27 cellular contexts compared by ENCODE assay signal in genomic region chr10:102554531-102554930, GRCh38.
"Had no signal": no experiment of that assay in that cellular context is flagged by ENCODE, and none has a peak within 500 bp of the region (broad histone marks: within the 10 kb centered on the region; RNA-seq: fewer than 3 reads in every experiment).

No MANE protein-coding gene starts in this region.

- H3K4me3 ChIP-seq: lower lobe of right lung, neural progenitor cell, right atrium auricular region, right lobe of liver, smooth muscle cell, tibial nerve, uterus had no signal

- H3K4me3 Mint-ChIP-seq: naive thymus-derived CD8-positive, alpha-beta T cell; nephron; neural progenitor cell; stimulated activated memory B cell treated with anti-CD40 and anti-IgM and Interleukin-4, amounts not matched to agents 10 μg/mL and 1 μg/mL and 100 μg/mL, for 72 hours; stimulated activated naive CD8-positive, alpha-beta T cell treated with anti-CD3 and anti-CD28 coated beads, Interleukin-15, amount 100 ng/mL, for 72 hours; type B pancreatic cell had no signal

- ATAC-seq: left cardiac atrium; left lobe of liver; lower lobe of right lung; naive thymus-derived CD8-positive, alpha-beta T cell; right lobe of liver; stimulated activated memory B cell treated with anti-CD40 and anti-IgM and Interleukin-4, amounts not matched to agents 10 μg/mL and 1 μg/mL and 100 μg/mL, for 72 hours; stimulated activated naive CD8-positive, alpha-beta T cell treated with anti-CD3 and anti-CD28 coated beads, Interleukin-15, amount 100 ng/mL, for 72 hours had no signal

- H3K9me3 Mint-ChIP-seq: naive thymus-derived CD8-positive, alpha-beta T cell; nephron; neural progenitor cell; stimulated activated memory B cell treated with anti-CD40 and anti-IgM and Interleukin-4, amounts not matched to agents 10 μg/mL and 1 μg/mL and 100 μg/mL, for 72 hours; stimulated activated naive CD8-positive, alpha-beta T cell treated with anti-CD3 and anti-CD28 coated beads, Interleukin-15, amount 100 ng/mL, for 72 hours; type B pancreatic cell had no signal

- H3K27me3 Mint-ChIP-seq: naive thymus-derived CD8-positive, alpha-beta T cell; progenitor cell of endocrine pancreas; stimulated activated memory B cell treated with anti-CD40 and anti-IgM and Interleukin-4, amounts not matched to agents 10 μg/mL and 1 μg/mL and 100 μg/mL, for 72 hours; stimulated activated naive CD8-positive, alpha-beta T cell treated with anti-CD3 and anti-CD28 coated beads, Interleukin-15, amount 100 ng/mL, for 72 hours; type B pancreatic cell had no signal

- H3K27me3 ChIP-seq: neural progenitor cell, neutrophil, right atrium auricular region, right lobe of liver, tibial nerve, uterus had no signal

- H3K27ac Mint-ChIP-seq: naive thymus-derived CD8-positive, alpha-beta T cell; nephron; neural progenitor cell; progenitor cell of endocrine pancreas; stimulated activated memory B cell treated with anti-CD40 and anti-IgM and Interleukin-4, amounts not matched to agents 10 μg/mL and 1 μg/mL and 100 μg/mL, for 72 hours; stimulated activated naive CD8-positive, alpha-beta T cell treated with anti-CD3 and anti-CD28 coated beads, Interleukin-15, amount 100 ng/mL, for 72 hours; type B pancreatic cell had no signal

- H3K36me3 ChIP-seq: neural progenitor cell, uterus had no signal

- DNase-seq: hippocampal formation; kidney glomerular epithelial cell; left cardiac atrium; lower lobe of right lung; mammary epithelial cell; mesenchymal stem cell; naive thymus-derived CD8-positive, alpha-beta T cell; occipital lobe; right lobe of liver; stimulated activated CD4-positive, alpha-beta T cell treated with anti-CD3 and anti-CD28 coated beads, Interleukin-1b, Interleukin-23, amount 100 ng/mL, for 48 hours; stimulated activated CD4-positive, alpha-beta T cell treated with anti-CD3 and anti-CD28 coated beads, Interleukin-2, amount 100 ng/mL, for 48 hours; stimulated activated CD4-positive, alpha-beta T cell treated with anti-CD3 and anti-CD28 coated beads, Interleukin-4, amount 100 ng/mL, for 4 hours; stimulated activated CD8-positive, alpha-beta memory T cell treated with anti-CD3 and anti-CD28 coated beads, Interleukin-4, amount 100 ng/mL, for 48 hours; stimulated activated naive CD4-positive, alpha-beta T cell treated with Interleukin-2 at 50 U/mL for 16 hours; stimulated activated naive CD8-positive, alpha-beta T cell treated with anti-CD3 and anti-CD28 coated beads, Interleukin-15, amount 100 ng/mL, for 72 hours; substantia nigra; uterus had no signal

- H3K4me1 Mint-ChIP-seq: stimulated activated memory B cell treated with anti-CD40 and anti-IgM and Interleukin-4, amounts not matched to agents 10 μg/mL and 1 μg/mL and 100 μg/mL, for 72 hours; stimulated activated naive CD8-positive, alpha-beta T cell treated with anti-CD3 and anti-CD28 coated beads, Interleukin-15, amount 100 ng/mL, for 72 hours had no signal
